Comparison of ENCODE assay signal across 8 cellular contexts in genomic region chr17:17694229-17695081, GRCh38. TPM values are rescaled to one million over a fixed set of nuclear protein-coding genes. Genes with fewer than 3 reads are reported as not detected.
DNase-seq lines count a peak whose midpoint lies in the region; ATAC-seq, FAIRE-seq and TF ChIP-seq lines count a peak whose summit lies in the region.

No MANE protein-coding gene starts in this region.

- H3K4me3 ChIP-seq in adrenal gland (peak overlapping the region in 3 of 4 donors; percentile 33 to 81 (median 79)), right atrium auricular region (peak overlapping the region; percentile 69 to 70), psoas muscle (peak overlapping the region; percentile 75)

- DNase-seq in COLO668 (lab: John Stamatoyannopoulos, UW; ENCODE audit: unreplicated experiment) (peak; percentile 74), T-helper 1 cell (peak; percentile 54 to 76 (median 61)), adrenal gland (peak; percentile 70 to 85 (median 75)), right atrium auricular region (ENCODE audit: low spot score) (peak; percentile 82), psoas muscle (peak; percentile 79 to 84), urothelium cell line (ENCODE audit: low spot score) (peak; percentile 84)

- H3K27ac ChIP-seq in KOPT-K1 (ENCODE audit: low read depth, low read length, poor library complexity, severe bottlenecking) (peak overlapping the region; percentile 74), adrenal gland (peak overlapping the region; percentile 92 to 99 (median 98)), right atrium auricular region (peak overlapping the region; percentile 97 to 100), psoas muscle (peak overlapping the region; percentile 93)

- no peak for FAIRE-seq in urothelium cell line (lab: Jason Lieb, UNC)

- peak in 1 of 2 donors; percentile 51 for TF ChIP-seq POLR2A in adrenal gland (IDR thresholded peaks at IDR 0.05)

- intact Hi-C loops in adrenal gland (cut with DNase I) (no loop called here), psoas muscle (cut with DNase I) (loop anchor here in 1 of 2 donors (2.0 to 5.0 kb wide), 2 partner anchors 48 to 88 kb away; no protein-coding TSS in a partner anchor)

- H3K4me1 ChIP-seq in adrenal gland (replicated peaks in 1 of 2) (peaks cover 47 to 81% of the 10 kb centered on the region in 2 donors), right atrium auricular region (peaks cover 0 to 86% of the 10 kb centered on the region in 2 donors), psoas muscle (peaks cover 61% of the 10 kb centered on the region)

- H3K36me3 ChIP-seq in KOPT-K1 (ENCODE audit: insufficient read depth, low read length) (no peaks in the 10 kb centered on the region), adrenal gland (replicated peaks in 1 of 2) (no peaks in the 10 kb centered on the region), right atrium auricular region (no peaks in the 10 kb centered on the region), psoas muscle (ENCODE audit: insufficient read depth in 1 of 2, low read depth in 1 of 2) (no peaks in the 10 kb centered on the region)

- ATAC-seq in GM21390 (IDR thresholded peaks at IDR 0.05; ENCODE audit: unreplicated experiment), result peak; percentile 49
- ATAC-seq in psoas muscle, result peak; percentile 73 to 79 (median 75)

- H3K27me3 ChIP-seq in adrenal gland, result no peaks in the 10 kb centered on the region
- no peaks in the 10 kb centered on the region for H3K27me3 ChIP-seq in right atrium auricular region
- no peaks in the 10 kb centered on the region for H3K27me3 ChIP-seq in psoas muscle (ENCODE audit: insufficient read depth in 3 of 3, low read length in 2 of 3)

- peak in 1 of 6 experiments; percentile 9 for TF ChIP-seq CTCF in adrenal gland (IDR thresholded peaks at IDR 0.05)
- no peak for TF ChIP-seq CTCF in right atrium auricular region (IDR thresholded peaks at IDR 0.05)
- TF ChIP-seq CTCF in psoas muscle (IDR thresholded peaks at IDR 0.05), result no peak

- 0 to 1% (median 0%) methylated on average over 10 to 87 of the region's 87 CpGs for WGBS in adrenal gland, 4 donors
- WGBS in psoas muscle, 3 donors, result 0 to 2% (median 1%) methylated on average over 33 to 87 of the region's 87 CpGs

- no peaks in the 10 kb centered on the region for H3K9me3 ChIP-seq in KOPT-K1 (ENCODE audit: insufficient read depth, low read length, poor library complexity, severe bottlenecking)
- no peaks in the 10 kb centered on the region for H3K9me3 ChIP-seq in adrenal gland (replicated peaks in 1 of 3)
- no peaks in the 10 kb centered on the region for H3K9me3 ChIP-seq in right atrium auricular region
- H3K9me3 ChIP-seq in psoas muscle, result no peaks in the 10 kb centered on the region

RNA-seq across cellular contexts. Expression of gene RAI1, which starts 13.2 kb away (rescaled TPM):
- total RNA-seq in adrenal gland (10 to 100 TPM; 14.7 to 37.3 (median 28.1) TPM), right atrium auricular region (10 to 100 TPM; 23.8 to 24.9 TPM), psoas muscle (1 to 10 TPM; 6.8 to 7.9 (median 7.2) TPM)
- polyA plus RNA-seq in adrenal gland (10 to 100 TPM in 2 of 3 donors, 1 to 10 TPM in 1; 4.2 to 31.2 (median 14.6) TPM), psoas muscle (1 to 10 TPM; 4.0 to 9.0 (median 6.6) TPM)

Comparison
In these comparisons a context has a peak if more than half of its experiments do, and no peak if none do; other contexts are left out.
1. Peak in every context shown above with its lines: DNase-seq, ATAC-seq, H3K4me3 ChIP-seq and H3K27ac ChIP-seq.